13 cellular contexts compared by ENCODE assay signal in the genomic region with DNA sequence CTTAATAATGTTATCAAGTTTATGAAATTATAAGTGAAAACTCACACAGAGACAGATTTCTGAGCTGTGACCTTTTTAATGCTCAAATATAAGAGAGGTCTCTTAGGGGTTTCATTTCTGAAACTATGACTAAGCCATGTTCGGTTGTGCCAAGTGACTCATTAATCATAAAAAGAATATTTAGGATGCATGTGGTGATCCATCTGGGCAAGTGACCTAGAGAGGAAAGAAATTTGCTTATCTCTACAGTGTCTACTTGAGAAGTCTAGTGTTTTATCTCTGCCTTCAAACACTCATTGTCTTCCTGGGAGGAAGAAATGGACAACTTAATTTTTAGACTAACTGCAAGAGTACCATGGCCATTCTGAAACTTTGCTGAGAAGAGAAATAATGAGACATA.
DNase-seq lines count a peak whose midpoint lies in the region; ATAC-seq and TF ChIP-seq lines count a peak whose summit lies in the region.
"Had no signal": no experiment of that assay in that cellular context is flagged by ENCODE, and none has a peak within 500 bp of the region (broad histone marks: within the 10 kb centered on the region; RNA-seq: fewer than 3 reads in every experiment).

No MANE protein-coding gene starts in this region.

- CTCF ChIA-PET in activated naive CD4-positive, alpha-beta T cell treated with anti-CD3 and anti-CD28 coated beads for 36 hours (lab: Charles Lee), result no interaction called here

- H3K4me3 Mint-ChIP-seq in activated naive CD4-positive, alpha-beta T cell treated with anti-CD3 and anti-CD28 coated beads for 36 hours, result no peak overlapping the region
- H3K4me3 Mint-ChIP-seq: IgD-negative memory B cell had no signal

- H3K36me3 ChIP-seq in adipocyte (ENCODE audit: control insufficient read depth, insufficient read depth, low read length, severe bottlenecking), result no peaks in the 10 kb centered on the region
- no peaks in the 10 kb centered on the region for H3K36me3 ChIP-seq in stomach

- H3K36me3 Mint-ChIP-seq in activated naive CD4-positive, alpha-beta T cell treated with anti-CD3 and anti-CD28 coated beads for 36 hours (ENCODE audit: low read depth), result no peaks in the 10 kb centered on the region
- H3K36me3 Mint-ChIP-seq: IgD-negative memory B cell had no signal

- no peaks in the 10 kb centered on the region for H3K9me3 Mint-ChIP-seq in activated naive CD4-positive, alpha-beta T cell treated with anti-CD3 and anti-CD28 coated beads for 36 hours

- H3K9ac ChIP-seq in adipocyte (ENCODE audit: low read length), result no peak overlapping the region

- intact Hi-C loops in stomach (cut with DNase I; ENCODE audit: low total_unique reads), result no loop called here
- intact Hi-C loops in activated naive CD4-positive, alpha-beta T cell treated with anti-CD3 and anti-CD28 coated beads for 36 hours (cut with micrococcal nuclease), result no loop called here

- H3K9me3 ChIP-seq in adipocyte (ENCODE audit: control insufficient read depth, low read length), result no peaks in the 10 kb centered on the region
- H3K9me3 ChIP-seq in stomach, result no peaks in the 10 kb centered on the region

- no peak overlapping the region for H3K27ac Mint-ChIP-seq in activated naive CD4-positive, alpha-beta T cell treated with anti-CD3 and anti-CD28 coated beads for 36 hours
- H3K27ac Mint-ChIP-seq: IgD-negative memory B cell had no signal

- TF ChIP-seq POLR2A in stomach (IDR thresholded peaks at IDR 0.05), result no peak

- ATAC-seq in GM18508 (IDR thresholded peaks at IDR 0.05; ENCODE audit: insufficient read depth, unreplicated experiment) (peak; percentile 56), foreskin keratinocyte (peak; percentile 99)

- no peaks in the 10 kb centered on the region for H3K27me3 ChIP-seq in adipocyte (replicated peaks; ENCODE audit: control insufficient read depth, insufficient read depth, low read length)
- no peaks in the 10 kb centered on the region for H3K27me3 ChIP-seq in foreskin keratinocyte
- no peaks in the 10 kb centered on the region for H3K27me3 ChIP-seq in stomach

- H3K27me3 Mint-ChIP-seq in activated naive CD4-positive, alpha-beta T cell treated with anti-CD3 and anti-CD28 coated beads for 36 hours (ENCODE audit: low read depth), result no peaks in the 10 kb centered on the region
- H3K27me3 Mint-ChIP-seq: IgD-negative memory B cell had no signal

- no peak for TF ChIP-seq CTCF in foreskin keratinocyte (conservative IDR thresholded peaks at IDR 0.05)
- no peak for TF ChIP-seq CTCF in stomach (IDR thresholded peaks at IDR 0.05)

- H3K4me1 Mint-ChIP-seq in activated naive CD4-positive, alpha-beta T cell treated with anti-CD3 and anti-CD28 coated beads for 36 hours (ENCODE audit: low read depth), result no peaks in the 10 kb centered on the region
- H3K4me1 Mint-ChIP-seq: IgD-negative memory B cell had no signal

- DNase-seq in M059J (ENCODE audit: low read depth) (peak; percentile 3), adipocyte (ENCODE audit: low read depth) (peak; percentile 42), foreskin keratinocyte (peak; percentile 30 to 72), T1000 (lab: John Stamatoyannopoulos, UW) (no peak), stomach (no peak)
- no peak for DNase-seq in activated naive CD4-positive, alpha-beta T cell treated with anti-CD3 and anti-CD28 coated beads for 36 hours
- DNase-seq in activated effector memory CD4-positive, alpha-beta T cell treated with Interleukin-2 at 50 U/mL for 16 hours, result no peak
- DNase-seq: activated CD4-positive, alpha-beta T cell treated with anti-CD3 and anti-CD28 coated beads for 1 hour; COR-L47; NCI-H1105 treated with DMSO at 0.1 percent for 48 hours; stimulated activated naive CD4-positive, alpha-beta T cell treated with Interleukin-2 at 50 U/mL for 16 hours had no signal

- 38 to 76% (median 56%) methylated on average over 1 of the region's 1 CpG for WGBS in stomach, 5 donors

- no peak overlapping the region for H3K4me3 ChIP-seq in adipocyte (ENCODE audit: low read length)
- no peak overlapping the region for H3K4me3 ChIP-seq in stomach

- H3K27ac ChIP-seq in foreskin keratinocyte (peak overlapping the region; percentile 7), stomach (no peak overlapping the region)

- TF ChIP-seq EP300 in stomach (IDR thresholded peaks at IDR 0.05), result no peak

- H3K4me1 ChIP-seq in adipocyte (ENCODE audit: control insufficient read depth, insufficient read depth, low read length), result peaks cover 4% of the 10 kb centered on the region
- peaks cover 5% of the 10 kb centered on the region for H3K4me1 ChIP-seq in foreskin keratinocyte
- H3K4me1 ChIP-seq in stomach, result no peaks in the 10 kb centered on the region

Comparison
In these comparisons a context has a peak if more than half of its experiments do, and no peak if none do; other contexts are left out.
1. DNase-seq: peak in M059J (single experiment), adipocyte (single experiment) and foreskin keratinocyte (2 of 2); none in T1000 (single experiment), stomach (single experiment), activated naive CD4-positive, alpha-beta T cell treated with anti-CD3 and anti-CD28 coated beads for 36 hours (single experiment) and activated effector memory CD4-positive, alpha-beta T cell treated with Interleukin-2 at 50 U/mL for 16 hours (single experiment).